Comparison of ENCODE assay signal across 8 cellular contexts in the genomic region with DNA sequence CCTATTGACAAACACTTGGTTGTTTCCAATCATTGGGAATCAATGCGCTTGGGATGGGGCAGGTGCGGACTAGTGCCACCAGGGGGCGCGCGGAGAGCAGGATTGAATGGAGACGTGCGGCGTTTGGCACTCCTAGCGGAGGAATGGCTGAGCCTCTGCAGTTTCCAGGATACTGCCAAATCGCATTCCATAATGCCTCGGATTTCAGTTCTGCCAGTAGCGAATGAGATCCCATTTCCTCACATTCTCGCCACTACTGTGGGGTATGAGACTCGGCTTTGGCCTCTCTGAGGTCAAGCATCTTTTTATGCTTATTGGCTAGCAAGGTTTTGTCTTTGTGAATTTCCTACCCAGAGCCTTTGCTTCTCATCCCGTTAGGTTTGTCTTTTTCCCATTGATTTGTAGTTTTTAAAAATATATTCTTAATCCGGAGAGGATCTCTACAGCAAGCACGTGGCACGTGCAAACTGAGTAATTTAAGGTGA. TPM values are rescaled to one million over a fixed set of nuclear protein-coding genes. Genes with fewer than 3 reads are reported as not detected.
DNase-seq lines count a peak whose midpoint lies in the region; ATAC-seq and TF ChIP-seq lines count a peak whose summit lies in the region.

No MANE protein-coding gene starts in this region.

- 19 to 31% (median 26%) methylated on average over 15 to 18 of the region's 18 CpGs for WGBS in adrenal gland, 4 donors
- WGBS in heart right ventricle, 2 donors: 15 to 21% methylated on average over 18 of the region's 18 CpGs

- H3K4me1 Mint-ChIP-seq in CD14-positive monocyte: peaks cover 4% of the 10 kb centered on the region

- H3K27ac ChIP-seq in adrenal gland (no peak overlapping the region), heart right ventricle (no peak overlapping the region)

- H3K4me2 ChIP-seq in Loucy (ENCODE audit: low read depth, low read length, poor library complexity, severe bottlenecking): no peak overlapping the region

- H3K4me3 ChIP-seq in Loucy (ENCODE audit: low read length, poor library complexity, severe bottlenecking): no peak overlapping the region
- no peak overlapping the region for H3K4me3 ChIP-seq in adrenal gland
- H3K4me3 ChIP-seq in heart right ventricle: no peak overlapping the region
- no peak overlapping the region for H3K4me3 ChIP-seq in retinal pigment epithelial cell (ENCODE audit: low read length)

- H3K4me1 ChIP-seq in Loucy (ENCODE audit: insufficient read depth, low read length, poor library complexity, severe bottlenecking) (no peaks in the 10 kb centered on the region), adrenal gland (replicated peaks in 1 of 2) (no peaks in the 10 kb centered on the region), heart right ventricle (peaks cover 0 to 4% (median 0%) of the 10 kb centered on the region in 9 donors)

- H3K9ac ChIP-seq in Loucy (ENCODE audit: low read depth, low read length, poor library complexity, severe bottlenecking): no peak overlapping the region

- no peaks in the 10 kb centered on the region for H3K9me2 ChIP-seq in Loucy (replicated peaks; ENCODE audit: low read depth, low read length)

- H4K20me1 ChIP-seq in Loucy (ENCODE audit: insufficient read depth, low read length, poor library complexity, severe bottlenecking): no peaks in the 10 kb centered on the region

- TF ChIP-seq POLR2A in adrenal gland (IDR thresholded peaks at IDR 0.05): no peak

- peak; percentile 56 for ATAC-seq in GM19452 (IDR thresholded peaks at IDR 0.05; ENCODE audit: unreplicated experiment)
- peak; percentile 78 to 97 (median 93) for ATAC-seq in heart right ventricle
- no peak for ATAC-seq in GM21367 (IDR thresholded peaks at IDR 0.05; ENCODE audit: unreplicated experiment)

- no peak overlapping the region for H3K4me3 Mint-ChIP-seq in CD14-positive monocyte

- H3K36me3 ChIP-seq in Loucy (ENCODE audit: insufficient read depth, low read length) (no peaks in the 10 kb centered on the region), adrenal gland (replicated peaks in 1 of 2) (no peaks in the 10 kb centered on the region), heart right ventricle (no peaks in the 10 kb centered on the region)

- peak; percentile 90 for TF ChIP-seq CTCF in CD14-positive monocyte (IDR thresholded peaks at IDR 0.05)
- peak; percentile 71 for TF ChIP-seq CTCF in Loucy (conservative IDR thresholded peaks at IDR 0.05; ENCODE audit: low read length)
- peak; percentile 87 to 99 (median 98) for TF ChIP-seq CTCF in adrenal gland (IDR thresholded peaks at IDR 0.05)
- TF ChIP-seq CTCF in heart right ventricle (IDR thresholded peaks at IDR 0.05): peak; percentile 84 to 97 (median 91)
- TF ChIP-seq CTCF in retinal pigment epithelial cell (conservative IDR thresholded peaks at IDR 0.05; ENCODE audit: low read depth, low read length): peak; percentile 85

- no peaks in the 10 kb centered on the region for H3K79me2 ChIP-seq in Loucy (ENCODE audit: insufficient read depth, low read length)

- peak; percentile 68 for DNase-seq in CD14-positive monocyte (ENCODE audit: low spot score)
- peak; percentile 72 for DNase-seq in T follicular helper cell (ENCODE audit: low read depth)
- DNase-seq in adrenal gland: peak; percentile 80 to 94 (median 86)
- peak; percentile 82 to 86 for DNase-seq in heart right ventricle
- peak; percentile 52 for DNase-seq in retinal pigment epithelial cell (ENCODE audit: low read depth)

- H2AFZ ChIP-seq in Loucy (ENCODE audit: low read length): no peak overlapping the region

- intact Hi-C loops in CD14-positive monocyte (cut with micrococcal nuclease): loop anchor here in 1 of 2 donors (5.0 to 10.0 kb wide), 2 partner anchors 121 kb away; no protein-coding TSS in a partner anchor
- intact Hi-C loops in adrenal gland (cut with DNase I): loop anchor here (5.0 kb wide), 1 partner anchor 121 kb away; no protein-coding TSS in a partner anchor
- intact Hi-C loops in heart right ventricle (cut with DNase I): loop anchor here in 9 of 10 donors (1.0 to 10.0 kb wide), 4 partner anchors 111 to 123 kb away; no protein-coding TSS in a partner anchor

- H3K9me3 ChIP-seq in Loucy (ENCODE audit: insufficient read depth, low read depth, low read length): no peaks in the 10 kb centered on the region
- no peaks in the 10 kb centered on the region for H3K9me3 ChIP-seq in adrenal gland (replicated peaks in 1 of 3)
- H3K9me3 ChIP-seq in heart right ventricle: no peaks in the 10 kb centered on the region

- no peaks in the 10 kb centered on the region for H3F3A ChIP-seq in Loucy (ENCODE audit: low read depth)

- H3K27me3 ChIP-seq in Loucy (ENCODE audit: insufficient read depth, low read length, poor library complexity, severe bottlenecking) (no peaks in the 10 kb centered on the region), adrenal gland (peaks cover 2% of the 10 kb centered on the region), heart right ventricle (peaks cover 0 to 4% (median 0%) of the 10 kb centered on the region in 7 donors)

- no peaks in the 10 kb centered on the region for H3K36me3 Mint-ChIP-seq in CD14-positive monocyte

- peaks cover 0 to 12% (median 0%) of the 10 kb centered on the region in 3 donors for H3K27me3 Mint-ChIP-seq in CD14-positive monocyte (ENCODE audit: low read depth in 3 of 3)

- no peak overlapping the region for H3K27ac Mint-ChIP-seq in CD14-positive monocyte

- peaks cover 0 to 10% (median 0%) of the 10 kb centered on the region in 7 donors for H3K9me3 Mint-ChIP-seq in CD14-positive monocyte

RNA-seq across cellular contexts. Expression of a gene that starts 28.7 kb away (rescaled TPM):
- not detected for polyA plus RNA-seq in CD14-positive monocyte
- total RNA-seq in adrenal gland: under 1 TPM in 1 of 8 donors, not detected in 7; 0.25 TPM
- polyA plus RNA-seq in adrenal gland: under 1 TPM in 1 of 3 donors, not detected in 2; 0.13 TPM
- not detected for total RNA-seq in heart right ventricle
- not detected for polyA plus RNA-seq in heart right ventricle
